In genomic region chr19:688214-688613, GRCh38 we compare ENCODE assay signal across 17 cellular contexts. TPM values are rescaled to one million over a fixed set of nuclear protein-coding genes. Genes with fewer than 3 reads are reported as not detected.
DNase-seq lines count a peak whose midpoint lies in the region; ATAC-seq, FAIRE-seq and TF ChIP-seq lines count a peak whose summit lies in the region.
"Had no signal": no experiment of that assay in that cellular context is flagged by ENCODE, and none has a peak within 500 bp of the region (broad histone marks: within the 10 kb centered on the region; RNA-seq: fewer than 3 reads in every experiment).

No MANE protein-coding gene starts in this region.

- CTCF ChIA-PET in K562 (lab: Yijun Ruan, JAX; ENCODE audit: low intra/inter-chr PET ratio), result no interaction called here

- WGBS in K562 (ENCODE audit: insufficient coverage, low coverage, missing lambda C conversion rate), result 31% methylated on average over 12 of the region's 15 CpGs

- no peak for TF ChIP-seq EP300 in K562 (IDR thresholded peaks at IDR 0.05; ENCODE audit: low read length)

- no peaks in the 10 kb centered on the region for H3K9me1 ChIP-seq in K562 (ENCODE audit: control insufficient read depth, insufficient read depth, low read length)

- no peaks in the 10 kb centered on the region for H3K9me3 ChIP-seq in K562 (replicated peaks; ENCODE audit: control insufficient read depth, insufficient read depth, low read depth, low read length)
- H3K9me3 ChIP-seq in neural progenitor cell (ENCODE audit: low read depth), result no peaks in the 10 kb centered on the region
- H3K9me3 ChIP-seq in lower lobe of right lung, result no peaks in the 10 kb centered on the region
- H3K9me3 ChIP-seq: HAP-1 had no signal

- H3K27me3 ChIP-seq in K562 (ENCODE audit: control insufficient read depth in 2 of 2, insufficient read depth in 2 of 2, low read length in 2 of 2) (no peaks in the 10 kb centered on the region), neural progenitor cell (no peaks in the 10 kb centered on the region), lower lobe of right lung (ENCODE audit: low read depth) (no peaks in the 10 kb centered on the region)

- BruUV-seq in K562 (replicated peaks; lab: Mats Ljungman, UMichigan), result no TSS peak

- H2AFZ ChIP-seq in K562 (ENCODE audit: low read depth, low read length), result no peak overlapping the region
- no peak overlapping the region for H2AFZ ChIP-seq in neural progenitor cell (replicated peaks)

- no peak for TF ChIP-seq POLR2A in K562 (conservative IDR thresholded peaks at IDR 0.05)

- H4K20me1 ChIP-seq in K562 (replicated peaks; ENCODE audit: control insufficient read depth, insufficient read depth, low read length) (no peaks in the 10 kb centered on the region), neural progenitor cell (ENCODE audit: low read depth) (no peaks in the 10 kb centered on the region)
- H4K20me1 ChIP-seq: BLaER1 treated with 17β-estradiol and CSF1 and Interleukin-3, amounts not matched to agents 10 nM and 100 nM had no signal

- ATAC-seq in left cardiac atrium (no peak), K562 (no peak), lower lobe of right lung (no peak)

- H3K27ac ChIP-seq in K562 (ENCODE audit: extremely low read depth, low read depth, low read length) (no peak overlapping the region), neural progenitor cell (no peak overlapping the region), lower lobe of right lung (no peak overlapping the region)
- H3K27ac ChIP-seq: 22Rv1; BLaER1 treated with 17β-estradiol and CSF1 and Interleukin-3, amounts not matched to agents 10 nM and 100 nM had no signal

- no peaks in the 10 kb centered on the region for H3K36me3 Mint-ChIP-seq in neural progenitor cell
- H3K36me3 Mint-ChIP-seq: CD4-positive, CD25-positive, alpha-beta regulatory T cell had no signal

- H3K4me3 Mint-ChIP-seq in neural progenitor cell, result peak overlapping the region; percentile 27

- peaks cover 19% of the 10 kb centered on the region for H3K27me3 Mint-ChIP-seq in neural progenitor cell (ENCODE audit: insufficient read depth, low read depth)
- H3K27me3 Mint-ChIP-seq: CD4-positive, CD25-positive, alpha-beta regulatory T cell had no signal

- no peak for TF ChIP-seq RAD21 in K562 (CRISPR knock-in tag; conservative IDR thresholded peaks at IDR 0.05 in 1 of 2, IDR thresholded peaks at IDR 0.05 in 1 of 2)

- no peaks in the 10 kb centered on the region for H3K79me2 ChIP-seq in K562 (ENCODE audit: control insufficient read depth, insufficient read depth, low read length)
- H3K79me2 ChIP-seq in neural progenitor cell (ENCODE audit: low read depth), result no peaks in the 10 kb centered on the region

- TF ChIP-seq CTCF in K562 (IDR thresholded peaks at IDR 0.05 in 2 of 3, conservative IDR thresholded peaks at IDR 0.05 in 1 of 3; ENCODE audit: insufficient read depth in 2 of 3, low read depth in 1 of 3, low read length in 3 of 3), result no peak
- TF ChIP-seq CTCF in neural progenitor cell (IDR thresholded peaks at IDR 0.05), result no peak
- TF ChIP-seq CTCF in lower lobe of right lung (IDR thresholded peaks at IDR 0.05), result no peak

- H3K4me2 ChIP-seq in K562 (ENCODE audit: insufficient read depth, low read length), result no peak overlapping the region
- no peak overlapping the region for H3K4me2 ChIP-seq in neural progenitor cell
- H3K4me2 ChIP-seq: BLaER1 treated with 17β-estradiol and CSF1 and Interleukin-3, amounts not matched to agents 10 nM and 100 nM had no signal

- H3K9ac ChIP-seq in K562 (ENCODE audit: insufficient read depth in 1 of 2, low read depth in 2 of 2, low read length in 2 of 2) (no peak overlapping the region), neural progenitor cell (no peak overlapping the region)
- H3K9ac ChIP-seq: BLaER1 treated with 17β-estradiol and CSF1 and Interleukin-3, amounts not matched to agents 10 nM and 100 nM had no signal

- POLR2A ChIA-PET in K562 (lab: Yijun Ruan, JAX), result interaction anchor here (0.8 kb wide), 1 partner anchor 14 kb away, joined by 3 read pairs; no protein-coding TSS in a partner anchor

- DNase-seq in left cardiac atrium (peak; percentile 30), cardiac septum (ENCODE audit: low spot score) (no peak), GM03348 (ENCODE audit: low spot score) (peak; percentile 68), K562 (ENCODE audit: extremely low read depth in 1 of 4, low spot score in 3 of 4) (no peak), neural progenitor cell (ENCODE audit: low spot score) (no peak), lower lobe of right lung (no peak), RKO (ENCODE audit: low spot score) (no peak)
- DNase-seq in stimulated activated CD4-positive, alpha-beta T cell treated with anti-CD3 and anti-CD28 coated beads, Interleukin-4, amount 100 ng/mL, for 4 hours, result no peak
- DNase-seq: CD4-positive, CD25-positive, alpha-beta regulatory T cell had no signal

- H3K4me1 Mint-ChIP-seq in neural progenitor cell, result peaks cover 3% of the 10 kb centered on the region
- H3K4me1 Mint-ChIP-seq: CD4-positive, CD25-positive, alpha-beta regulatory T cell had no signal

- H3F3A ChIP-seq in neural progenitor cell (ENCODE audit: low read depth), result no peaks in the 10 kb centered on the region

- H3K4me1 ChIP-seq in K562 (replicated peaks in 1 of 2; ENCODE audit: control insufficient read depth in 2 of 2, insufficient read depth in 2 of 2, low read length in 2 of 2) (peaks cover 0 to 35% of the 10 kb centered on the region in 2 experiments; a peak in 2 of 5 replicates), neural progenitor cell (no peaks in the 10 kb centered on the region), lower lobe of right lung (no peaks in the 10 kb centered on the region)
- H3K4me1 ChIP-seq: HAP-1 had no signal

- in situ Hi-C loops in K562 (cut with MboI), result no loop called here

- intact Hi-C loops in left cardiac atrium (cut with DNase I) (no loop called here), cardiac septum (cut with DNase I) (no loop called here), K562 (cut with micrococcal nuclease) (no loop called here), lower lobe of right lung (cut with DNase I) (no loop called here)

- H3K36me3 ChIP-seq in K562 (ENCODE audit: control insufficient read depth, insufficient read depth, low read length) (no peaks in the 10 kb centered on the region), neural progenitor cell (no peaks in the 10 kb centered on the region), lower lobe of right lung (no peaks in the 10 kb centered on the region)
- H3K36me3 ChIP-seq: BLaER1 treated with 17β-estradiol and CSF1 and Interleukin-3, amounts not matched to agents 10 nM and 100 nM; HAP-1 had no signal

- H3K4me3 ChIP-seq in K562 (no peak overlapping the region), neural progenitor cell (no peak overlapping the region), lower lobe of right lung (no peak overlapping the region)
- H3K4me3 ChIP-seq: BLaER1 treated with 17β-estradiol and CSF1 and Interleukin-3, amounts not matched to agents 10 nM and 100 nM; HAP-1 had no signal

- H3K27ac Mint-ChIP-seq in neural progenitor cell, result no peak overlapping the region
- H3K27ac Mint-ChIP-seq: CD4-positive, CD25-positive, alpha-beta regulatory T cell had no signal

- no peak for FAIRE-seq in K562 (lab: Jason Lieb, UNC)
- FAIRE-seq: G401.6, GM12892, H1, HTR-8/SVneo had no signal

- H3K9me3 Mint-ChIP-seq in neural progenitor cell, result peaks cover 5% of the 10 kb centered on the region

RNA-seq across cellular contexts. Expression of gene PRSS57, which starts 7.0 kb away (rescaled TPM):
- total RNA-seq in left cardiac atrium (not detected), cardiac septum (not detected), K562 (2014; rRNA removed) (1.9 and 2.0 TPM in 2 replicates), K562 (2014; rRNA removed; fragmentation: Illumina TruSeq; extraction: Trizol) (not detected in 2 replicates), K562 (2015; rRNA removed; fragmentation: Illumina TruSeq; extraction: Trizol) (2.5 and 3.0 TPM in 2 replicates), K562 (2021) (1.0 and 2.0 TPM in 2 replicates), neural progenitor cell (ENCODE audit: low replicate concordance) (not detected in 2 replicates), lower lobe of right lung (not detected)
- not detected in 2 replicates for total RNA-seq in K562 (2011; cell fraction: chromatin; rRNA removed; ENCODE audit: low replicate concordance)
- 0.50 and 1.1 TPM in 2 replicates for total RNA-seq in K562 (2011; cell fraction: nucleolus; rRNA removed)
- total RNA-seq in K562 (2011; cell fraction: nucleoplasm; rRNA removed), result 0.37 TPM in 1 of 2 replicates, not detected in the other
- polyA plus RNA-seq in K562 (2011; rRNA removed) (0.22 and 0.49 TPM in 2 replicates), K562 (2014; fragmentation: Illumina TruSeq; extraction: Trizol) (0.86 TPM in 1 of 2 replicates, not detected in the other), K562 (2014; fragmentation: Nextera tagmentation; extraction: Ambion mirVana) (under 1 TPM in 1 of 2 experiments, not detected in 1; 0.06 TPM), K562 (2014; rRNA removed) (1.5 TPM in 2 replicates)
- 0.53 and 2.1 TPM in 2 replicates for polyA plus RNA-seq in K562 (2011; cell fraction: cytosol; rRNA removed)
- polyA plus RNA-seq in K562 (2011; cell fraction: nucleus; rRNA removed), result 0.34 and 0.37 TPM in 2 replicates
- 4.0 and 26.3 TPM in 2 replicates for polyA plus RNA-seq in K562 (2012)
- not detected in 2 replicates for polyA minus RNA-seq in K562 (2011; rRNA and poly(A)+ RNA removed)
- polyA minus RNA-seq in K562 (2011; cell fraction: cytosol; rRNA and poly(A)+ RNA removed), result not detected in 2 replicates
- not detected in 2 replicates for polyA minus RNA-seq in K562 (2011; cell fraction: nucleus; rRNA and poly(A)+ RNA removed)
- total RNA-seq: Daoy, H1 had no signal
- polyA plus RNA-seq: CD4-positive, CD25-positive, alpha-beta regulatory T cell; H1 had no signal

RNA-seq across cellular contexts. Expression of gene FSTL3, which starts 12.0 kb away (rescaled TPM):
- total RNA-seq in left cardiac atrium (100 to 1,000 TPM in 1 of 2 donors, 10 to 100 TPM in 1; 33.5 to 118 TPM), cardiac septum (136 TPM), K562 (2014; rRNA removed) (5.3 and 7.8 TPM in 2 replicates), K562 (2014; rRNA removed; fragmentation: Illumina TruSeq; extraction: Trizol) (1.3 and 2.0 TPM in 2 replicates), K562 (2015; rRNA removed; fragmentation: Illumina TruSeq; extraction: Trizol) (4.5 and 4.6 TPM in 2 replicates), K562 (2021) (5.7 and 6.6 TPM in 2 replicates), neural progenitor cell (ENCODE audit: low replicate concordance) (2.4 and 21.9 TPM in 2 replicates), lower lobe of right lung (48.0 TPM)
- total RNA-seq in K562 (2011; cell fraction: chromatin; rRNA removed; ENCODE audit: low replicate concordance), result 3.0 and 7.7 TPM in 2 replicates
- total RNA-seq in K562 (2011; cell fraction: nucleolus; rRNA removed), result 9.3 and 12.7 TPM in 2 replicates
- total RNA-seq in K562 (2011; cell fraction: nucleoplasm; rRNA removed), result 5.3 and 7.4 TPM in 2 replicates
- polyA plus RNA-seq in K562 (2011; rRNA removed) (3.9 and 5.2 TPM in 2 replicates), K562 (2014; fragmentation: Illumina TruSeq; extraction: Trizol) (2.2 and 4.6 TPM in 2 replicates), K562 (2014; fragmentation: Nextera tagmentation; extraction: Ambion mirVana) (under 1 TPM in 1 of 2 experiments, not detected in 1; 0.35 TPM), K562 (2014; rRNA removed) (6.8 and 8.0 TPM in 2 replicates)
- 8.1 and 20.9 TPM in 2 replicates for polyA plus RNA-seq in K562 (2011; cell fraction: cytosol; rRNA removed)
- 26.1 and 42.9 TPM in 2 replicates for polyA plus RNA-seq in K562 (2011; cell fraction: nucleus; rRNA removed)
- 7.1 and 8.8 TPM in 2 replicates for polyA plus RNA-seq in K562 (2012)
- polyA minus RNA-seq in K562 (2011; rRNA and poly(A)+ RNA removed), result 2.2 and 2.9 TPM in 2 replicates
- 5.1 and 7.8 TPM in 2 replicates for polyA minus RNA-seq in K562 (2011; cell fraction: cytosol; rRNA and poly(A)+ RNA removed)
- polyA minus RNA-seq in K562 (2011; cell fraction: nucleus; rRNA and poly(A)+ RNA removed), result 3.2 and 4.0 TPM in 2 replicates

RNA-seq across cellular contexts. Expression of gene PALM, which starts 20.5 kb away (rescaled TPM):
- total RNA-seq in left cardiac atrium, result 10 to 100 TPM; 48.9 to 49.7 TPM
- 18.9 TPM for total RNA-seq in cardiac septum
- total RNA-seq in K562 (2011; cell fraction: chromatin; rRNA removed; ENCODE audit: low replicate concordance), result 4.4 and 8.7 TPM in 2 replicates
- 4.2 and 5.2 TPM in 2 replicates for total RNA-seq in K562 (2011; cell fraction: nucleolus; rRNA removed)
- total RNA-seq in K562 (2011; cell fraction: nucleoplasm; rRNA removed), result 2.3 and 6.4 TPM in 2 replicates
- total RNA-seq in K562 (2014; rRNA removed), result 2.6 and 3.3 TPM in 2 replicates
- 0.51 and 0.73 TPM in 2 replicates for total RNA-seq in K562 (2014; rRNA removed; fragmentation: Illumina TruSeq; extraction: Trizol)
- 1.6 and 1.8 TPM in 2 replicates for total RNA-seq in K562 (2015; rRNA removed; fragmentation: Illumina TruSeq; extraction: Trizol)
- 6.6 and 6.9 TPM in 2 replicates for total RNA-seq in K562 (2021)
- polyA plus RNA-seq in K562 (2011; rRNA removed), result 2.4 and 2.8 TPM in 2 replicates
- polyA plus RNA-seq in K562 (2011; cell fraction: cytosol; rRNA removed), result 2.4 and 5.7 TPM in 2 replicates
- 2.8 and 5.3 TPM in 2 replicates for polyA plus RNA-seq in K562 (2011; cell fraction: nucleus; rRNA removed)
- 3.7 and 10.5 TPM in 2 replicates for polyA plus RNA-seq in K562 (2012)
- 1.7 and 3.0 TPM in 2 replicates for polyA plus RNA-seq in K562 (2014; fragmentation: Illumina TruSeq; extraction: Trizol)
- under 1 TPM; 0.04 to 0.08 TPM for polyA plus RNA-seq in K562 (2014; fragmentation: Nextera tagmentation; extraction: Ambion mirVana)
- 2.1 and 3.3 TPM in 2 replicates for polyA plus RNA-seq in K562 (2014; rRNA removed)
- 0.45 and 1.0 TPM in 2 replicates for polyA minus RNA-seq in K562 (2011; rRNA and poly(A)+ RNA removed)
- polyA minus RNA-seq in K562 (2011; cell fraction: cytosol; rRNA and poly(A)+ RNA removed), result 8.5 and 10.1 TPM in 2 replicates
- 1.3 and 2.2 TPM in 2 replicates for polyA minus RNA-seq in K562 (2011; cell fraction: nucleus; rRNA and poly(A)+ RNA removed)
- total RNA-seq in neural progenitor cell (ENCODE audit: low replicate concordance), result 13.9 and 40.7 TPM in 2 replicates
- 37.0 TPM for total RNA-seq in lower lobe of right lung
- total RNA-seq: CD4-positive, CD25-positive, alpha-beta regulatory T cell had no signal
- polyA plus RNA-seq: CD4-positive, CD25-positive, alpha-beta regulatory T cell had no signal

RNA-seq across cellular contexts. Expression of gene RNF126, which starts 25.2 kb away (rescaled TPM):
- total RNA-seq in left cardiac atrium, result 10 to 100 TPM; 19.2 to 35.9 TPM
- total RNA-seq in cardiac septum, result 31.4 TPM
- 35.2 and 104 TPM in 2 replicates for total RNA-seq in K562 (2011; cell fraction: chromatin; rRNA removed; ENCODE audit: low replicate concordance)
- 88.7 and 118 TPM in 2 replicates for total RNA-seq in K562 (2011; cell fraction: nucleolus; rRNA removed)
- total RNA-seq in K562 (2011; cell fraction: nucleoplasm; rRNA removed), result 57.0 and 58.7 TPM in 2 replicates
- total RNA-seq in K562 (2014; rRNA removed), result 101 and 128 TPM in 2 replicates
- total RNA-seq in K562 (2014; rRNA removed; fragmentation: Illumina TruSeq; extraction: Trizol), result 6.6 and 7.6 TPM in 2 replicates
- total RNA-seq in K562 (2015; rRNA removed; fragmentation: Illumina TruSeq; extraction: Trizol), result 26.2 and 31.8 TPM in 2 replicates
- total RNA-seq in K562 (2021), result 85.7 and 95.8 TPM in 2 replicates
- polyA plus RNA-seq in K562 (2011; rRNA removed), result 6.5 and 12.3 TPM in 2 replicates
- polyA plus RNA-seq in K562 (2011; cell fraction: cytosol; rRNA removed), result 22.5 and 58.3 TPM in 2 replicates
- 48.9 and 104 TPM in 2 replicates for polyA plus RNA-seq in K562 (2011; cell fraction: nucleus; rRNA removed)
- 65.9 and 76.9 TPM in 2 replicates for polyA plus RNA-seq in K562 (2012)
- polyA plus RNA-seq in K562 (2014; fragmentation: Illumina TruSeq; extraction: Trizol), result 9.1 and 34.6 TPM in 2 replicates
- under 1 TPM; 0.27 to 0.36 TPM for polyA plus RNA-seq in K562 (2014; fragmentation: Nextera tagmentation; extraction: Ambion mirVana)
- 79.0 and 87.6 TPM in 2 replicates for polyA plus RNA-seq in K562 (2014; rRNA removed)
- 1.7 and 4.6 TPM in 2 replicates for polyA minus RNA-seq in K562 (2011; rRNA and poly(A)+ RNA removed)
- polyA minus RNA-seq in K562 (2011; cell fraction: cytosol; rRNA and poly(A)+ RNA removed), result 20.2 and 32.4 TPM in 2 replicates
- 34.3 and 38.8 TPM in 2 replicates for polyA minus RNA-seq in K562 (2011; cell fraction: nucleus; rRNA and poly(A)+ RNA removed)
- 9.7 and 50.9 TPM in 2 replicates for total RNA-seq in neural progenitor cell (ENCODE audit: low replicate concordance)
- total RNA-seq in lower lobe of right lung, result 27.0 TPM

RNA-seq across cellular contexts. Expression of gene FGF22, which starts 48.5 kb away (rescaled TPM):
- under 1 TPM in 1 of 2 donors, not detected in 1; 0.44 TPM for total RNA-seq in left cardiac atrium
- total RNA-seq in cardiac septum, result not detected
- 2.3 and 4.6 TPM in 2 replicates for total RNA-seq in K562 (2011; cell fraction: chromatin; rRNA removed; ENCODE audit: low replicate concordance)
- 3.2 and 3.7 TPM in 2 replicates for total RNA-seq in K562 (2011; cell fraction: nucleolus; rRNA removed)
- 2.6 and 4.0 TPM in 2 replicates for total RNA-seq in K562 (2011; cell fraction: nucleoplasm; rRNA removed)
- total RNA-seq in K562 (2014; rRNA removed), result 0.49 and 1.7 TPM in 2 replicates
- not detected in 2 replicates for total RNA-seq in K562 (2014; rRNA removed; fragmentation: Illumina TruSeq; extraction: Trizol)
- 0.25 TPM in 1 of 2 replicates, not detected in the other for total RNA-seq in K562 (2015; rRNA removed; fragmentation: Illumina TruSeq; extraction: Trizol)
- total RNA-seq in K562 (2021), result 0.58 and 0.86 TPM in 2 replicates
- polyA plus RNA-seq in K562 (2011; rRNA removed), result 0.14 and 0.24 TPM in 2 replicates
- polyA plus RNA-seq in K562 (2011; cell fraction: cytosol; rRNA removed), result 0.18 and 0.34 TPM in 2 replicates
- polyA plus RNA-seq in K562 (2011; cell fraction: nucleus; rRNA removed), result 1.5 and 3.3 TPM in 2 replicates
- 0.60 and 0.89 TPM in 2 replicates for polyA plus RNA-seq in K562 (2012)
- polyA plus RNA-seq in K562 (2014; fragmentation: Illumina TruSeq; extraction: Trizol), result 0.14 TPM in 1 of 2 replicates, not detected in the other
- not detected for polyA plus RNA-seq in K562 (2014; fragmentation: Nextera tagmentation; extraction: Ambion mirVana)
- polyA plus RNA-seq in K562 (2014; rRNA removed), result 1.6 and 2.2 TPM in 2 replicates
- not detected in 2 replicates for polyA minus RNA-seq in K562 (2011; rRNA and poly(A)+ RNA removed)
- polyA minus RNA-seq in K562 (2011; cell fraction: cytosol; rRNA and poly(A)+ RNA removed), result not detected in 2 replicates
- polyA minus RNA-seq in K562 (2011; cell fraction: nucleus; rRNA and poly(A)+ RNA removed), result 0.33 and 0.40 TPM in 2 replicates
- total RNA-seq in neural progenitor cell (ENCODE audit: low replicate concordance), result 0.37 TPM in 1 of 2 replicates, not detected in the other
- total RNA-seq in lower lobe of right lung, result 0.65 TPM
- total RNA-seq: Daoy had no signal

Comparison
In these comparisons a context has a peak if more than half of its experiments do, and no peak if none do; other contexts are left out.
1. DNase-seq: peak in left cardiac atrium (single experiment) and GM03348 (single experiment); none in cardiac septum (single experiment), K562 (0 of 4), neural progenitor cell (single experiment), lower lobe of right lung (single experiment), stimulated activated CD4-positive, alpha-beta T cell treated with anti-CD3 and anti-CD28 coated beads, Interleukin-4, amount 100 ng/mL, for 4 hours (0 of 2) and RKO (single experiment).